8 cellular contexts compared by ENCODE assay signal in the genomic region with DNA sequence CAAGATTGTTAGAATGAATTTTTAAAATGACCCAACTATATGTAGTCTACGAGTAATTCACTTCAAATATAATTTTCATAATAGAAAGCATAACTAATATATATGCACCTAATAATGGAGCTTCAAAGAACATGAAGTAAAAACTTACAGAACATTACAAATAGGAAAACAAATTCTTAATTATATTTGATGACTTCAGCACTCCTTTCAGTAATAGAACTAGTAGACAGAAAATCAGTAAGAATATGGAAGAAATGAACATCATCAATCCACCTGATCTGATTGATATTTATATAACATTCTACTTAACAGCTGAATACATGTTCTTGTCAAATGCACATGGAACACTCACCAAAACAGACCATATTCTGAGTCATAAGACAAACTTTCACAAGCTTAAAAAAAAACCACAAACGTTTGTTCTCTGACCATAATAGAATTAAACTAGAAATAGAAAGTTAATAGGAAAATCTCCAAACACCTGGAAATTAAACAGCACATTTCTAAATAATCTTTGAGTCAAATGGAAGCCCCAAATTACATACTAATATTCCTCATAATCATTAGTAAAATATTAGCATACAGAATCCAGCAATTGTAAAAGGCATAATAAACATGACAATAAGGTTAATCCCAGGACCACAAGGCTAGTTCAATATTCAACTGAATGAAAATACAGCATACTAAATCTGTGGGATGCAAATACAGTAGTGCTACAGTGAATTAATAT. TPM values are rescaled to one million over a fixed set of nuclear protein-coding genes. Genes with fewer than 3 reads are reported as not detected.
DNase-seq lines count a peak whose midpoint lies in the region; ATAC-seq and TF ChIP-seq lines count a peak whose summit lies in the region.

No MANE protein-coding gene starts in this region.

- peak overlapping the region; percentile 9 to 35 for H3K27ac Mint-ChIP-seq in natural killer cell

- H3K36me3 Mint-ChIP-seq in natural killer cell = no peaks in the 10 kb centered on the region

- ATAC-seq in GM18861 (IDR thresholded peaks at IDR 0.05; ENCODE audit: unreplicated experiment) (peak; percentile 73), HG02884 (IDR thresholded peaks at IDR 0.05; ENCODE audit: unreplicated experiment) (peak; percentile 83), natural killer cell (peak in 2 of 3 donors; percentile 58 to 64)

- no peak overlapping the region for H3K4me3 Mint-ChIP-seq in natural killer cell

- H3K27me3 Mint-ChIP-seq in natural killer cell (ENCODE audit: low read depth in 2 of 2) = no peaks in the 10 kb centered on the region

- in situ Hi-C loops in GM13977 (cut with MboI; ENCODE audit: low pct_unique_long_range_greater_than_20kb, low sequenced_read_pairs, unreplicated experiment) = no loop called here

- peak; percentile 51 for DNase-seq in RKO (ENCODE audit: low spot score)
- DNase-seq in natural killer cell = no peak
- no peak for DNase-seq in NCI-H1417 treated with DMSO at 0.1 percent for 48 hours (lab: John Stamatoyannopoulos, UW)
- no peak for DNase-seq in HuH-7.5 (ENCODE audit: low spot score)
- no peak for DNase-seq in GM13977 (ENCODE audit: low spot score)
- DNase-seq in COLO829 (ENCODE audit: low spot score) = no peak

- H3K9me3 Mint-ChIP-seq in natural killer cell = no peaks in the 10 kb centered on the region

- peaks cover 41 to 64% of the 10 kb centered on the region in 2 donors for H3K4me1 Mint-ChIP-seq in natural killer cell

- TF ChIP-seq CTCF in natural killer cell (IDR thresholded peaks at IDR 0.05) = no peak
- TF ChIP-seq CTCF in GM13977 (IDR thresholded peaks at IDR 0.05; ENCODE audit: extremely low read depth, insufficient read depth, missing control alignments) = no peak

- intact Hi-C loops in natural killer cell (cut with micrococcal nuclease) = no loop called here

RNA-seq across cellular contexts. Expression of gene BRAF, which starts 48.0 kb away (rescaled TPM):
- 10 to 100 TPM; 54.3 to 67.7 (median 64.1) TPM for total RNA-seq in natural killer cell
